36 cellular contexts compared by ENCODE assay signal in genomic region chr11:115075340-115075739, GRCh38.
"Had no signal": no experiment of that assay in that cellular context is flagged by ENCODE, and none has a peak within 500 bp of the region (broad histone marks: within the 10 kb centered on the region; RNA-seq: fewer than 3 reads in every experiment).

No MANE protein-coding gene starts in this region.

- H3K9me3 ChIP-seq: adrenal gland, body of pancreas, breast epithelium had no signal

- H3K9me3 Mint-ChIP-seq: activated B cell treated with CpG ODN at 0.5 μM for 24 hours; activated CD4-positive, alpha-beta memory T cell treated with anti-CD3 and anti-CD28 coated beads, Interleukin-2, amount 10 ng/mL, durations not matched to agents 7 days and 5 days; activated CD4-positive, alpha-beta T cell treated with anti-CD3 and anti-CD28 coated beads, Interleukin-2, amount 10 ng/mL, durations not matched to agents 24 days and 14 days; activated naive CD4-positive, alpha-beta T cell treated with anti-CD3 and anti-CD28 coated beads for 36 hours; activated naive CD8-positive, alpha-beta T cell treated with anti-CD3 and anti-CD28 coated beads for 36 hours; activated T-cell treated with anti-CD3 and anti-CD28 coated beads, Interleukin-2, amount 50 U/mL, for 4 hours; activated T-cell treated with anti-CD3 and anti-CD28 coated beads, Interleukin-2, amount 50 U/mL, for 72 hours; activated T-helper 1 cell treated with anti-CD3 and anti-CD28 coated beads, Interleukin-12 subunit alpha, Interleukin-12 subunit beta, Interleukin-2, Interleukin-4 antibody, amounts not matched to agents 30 ng/mL and 10 ng/mL and 1 ng/mL, durations not matched to agents 14 hours and 24 hours and 36 hours; activated T-helper 17 cell treated with anti-CD3 and anti-CD28 coated beads, Interleukin-2, amount 50 U/mL, for 72 hours; T-helper 1 cell treated with Interleukin-12 subunit alpha and Interleukin-12 subunit beta and Interleukin-4 antibody, amounts not matched to agents 30 μg/mL and 1 μg/mL, for 36 hours; T-helper 2 cell treated with Interferon-gamma antibody and Interleukin-4, amounts not matched to agents 5 μg/mL and 100 μg/mL, for 36 hours had no signal

- H3K27me3 ChIP-seq: adrenal gland, body of pancreas, brain microvascular endothelial cell had no signal

- ATAC-seq: activated CD8-positive, alpha-beta memory T cell treated with anti-CD3 and anti-CD28 coated beads, Interleukin-2, amount 10 ng/mL, durations not matched to agents 7 days and 5 days; activated CD8-positive, alpha-beta T cell treated with anti-CD3 and anti-CD28 coated beads, Interleukin-2, amount 10 ng/mL, durations not matched to agents 7 days and 5 days; activated naive CD4-positive, alpha-beta T cell treated with anti-CD3 and anti-CD28 coated beads, Interleukin-2, amount 50 U/mL, for 72 hours; activated T-cell treated with anti-CD3 and anti-CD28 coated beads, Interleukin-2, amount 50 U/mL, for 4 hours; activated T-cell treated with anti-CD3 and anti-CD28 coated beads, Interleukin-2, amount 50 U/mL, for 72 hours; activated T-helper 17 cell treated with anti-CD3 and anti-CD28 coated beads, Interleukin-2, amount 50 U/mL, for 72 hours; body of pancreas had no signal

- H3K4me3 ChIP-seq: adrenal gland, body of pancreas, breast epithelium had no signal

- H3K27me3 Mint-ChIP-seq: activated B cell treated with CpG ODN at 0.5 μM for 24 hours; activated CD4-positive, alpha-beta T cell treated with anti-CD3 and anti-CD28 coated beads, Interleukin-2, amount 10 ng/mL, durations not matched to agents 24 days and 14 days; activated CD8-positive, alpha-beta memory T cell treated with anti-CD3 and anti-CD28 coated beads, Interleukin-2, amount 10 ng/mL, durations not matched to agents 7 days and 5 days; activated naive CD8-positive, alpha-beta T cell treated with anti-CD3 and anti-CD28 coated beads for 36 hours had no signal

- H3K4me3 Mint-ChIP-seq: activated B cell treated with CpG ODN at 0.5 μM for 24 hours; activated CD4-positive, alpha-beta memory T cell treated with anti-CD3 and anti-CD28 coated beads, Interleukin-2, amount 10 ng/mL, durations not matched to agents 7 days and 5 days; activated CD4-positive, alpha-beta T cell treated with anti-CD3 and anti-CD28 coated beads, Interleukin-2, amount 10 ng/mL, durations not matched to agents 24 days and 14 days; activated CD8-positive, alpha-beta memory T cell treated with anti-CD3 and anti-CD28 coated beads, Interleukin-2, amount 10 ng/mL, durations not matched to agents 7 days and 5 days; activated CD8-positive, alpha-beta T cell treated with anti-CD3 and anti-CD28 coated beads, Interleukin-2, amount 10 ng/mL, durations not matched to agents 7 days and 5 days; activated naive CD4-positive, alpha-beta T cell treated with anti-CD3 and anti-CD28 coated beads for 36 hours; activated naive CD8-positive, alpha-beta T cell treated with anti-CD3 and anti-CD28 coated beads for 36 hours; activated T-cell treated with anti-CD3 and anti-CD28 coated beads, Interleukin-2, amount 50 U/mL, for 4 hours; activated T-cell treated with anti-CD3 and anti-CD28 coated beads, Interleukin-2, amount 50 U/mL, for 72 hours; activated T-helper 1 cell treated with anti-CD3 and anti-CD28 coated beads, Interleukin-12 subunit alpha, Interleukin-12 subunit beta, Interleukin-2, Interleukin-4 antibody, amounts not matched to agents 30 ng/mL and 10 ng/mL and 1 ng/mL, durations not matched to agents 14 hours and 24 hours and 36 hours; activated T-helper 17 cell treated with anti-CD3 and anti-CD28 coated beads, Interleukin-2, amount 50 U/mL, for 72 hours; T-helper 1 cell treated with Interleukin-12 subunit alpha and Interleukin-12 subunit beta and Interleukin-4 antibody, amounts not matched to agents 30 μg/mL and 1 μg/mL, for 36 hours; T-helper 2 cell treated with Interferon-gamma antibody and Interleukin-4, amounts not matched to agents 5 μg/mL and 100 μg/mL, for 36 hours had no signal

- H3K27ac ChIP-seq: adrenal gland, body of pancreas, brain microvascular endothelial cell, breast epithelium, VCaP had no signal

- H3K27ac Mint-ChIP-seq: activated B cell treated with CpG ODN at 0.5 μM for 24 hours; activated CD4-positive, alpha-beta memory T cell treated with anti-CD3 and anti-CD28 coated beads, Interleukin-2, amount 10 ng/mL, durations not matched to agents 7 days and 5 days; activated CD4-positive, alpha-beta T cell treated with anti-CD3 and anti-CD28 coated beads, Interleukin-2, amount 10 ng/mL, durations not matched to agents 24 days and 14 days; activated CD8-positive, alpha-beta memory T cell treated with anti-CD3 and anti-CD28 coated beads, Interleukin-2, amount 10 ng/mL, durations not matched to agents 7 days and 5 days; activated CD8-positive, alpha-beta T cell treated with anti-CD3 and anti-CD28 coated beads, Interleukin-2, amount 10 ng/mL, durations not matched to agents 7 days and 5 days; activated naive CD4-positive, alpha-beta T cell treated with anti-CD3 and anti-CD28 coated beads for 36 hours; activated naive CD4-positive, alpha-beta T cell treated with anti-CD3 and anti-CD28 coated beads, Interleukin-2, amount 50 U/mL, for 72 hours; activated naive CD8-positive, alpha-beta T cell treated with anti-CD3 and anti-CD28 coated beads for 36 hours; activated T-cell treated with anti-CD3 and anti-CD28 coated beads, Interleukin-2, amount 50 U/mL, for 72 hours; activated T-helper 1 cell treated with anti-CD3 and anti-CD28 coated beads, Interleukin-12 subunit alpha, Interleukin-12 subunit beta, Interleukin-2, Interleukin-4 antibody, amounts not matched to agents 30 ng/mL and 10 ng/mL and 1 ng/mL, durations not matched to agents 14 hours and 24 hours and 36 hours; activated T-helper 17 cell treated with anti-CD3 and anti-CD28 coated beads, Interleukin-2, amount 50 U/mL, for 72 hours; T-helper 1 cell treated with Interleukin-12 subunit alpha and Interleukin-12 subunit beta and Interleukin-4 antibody, amounts not matched to agents 30 μg/mL and 1 μg/mL, for 36 hours; T-helper 2 cell treated with Interferon-gamma antibody and Interleukin-4, amounts not matched to agents 5 μg/mL and 100 μg/mL, for 36 hours had no signal

- H3K4me1 ChIP-seq: adrenal gland, body of pancreas, breast epithelium had no signal

- DNase-seq: activated B cell treated with CpG ODN at 0.5 μM for 24 hours; activated CD4-positive, alpha-beta memory T cell treated with anti-CD3 and anti-CD28 coated beads, Interleukin-2, amount 10 ng/mL, durations not matched to agents 7 days and 5 days; activated CD4-positive, alpha-beta T cell treated with anti-CD3 and anti-CD28 coated beads for 4 hours; activated CD4-positive, alpha-beta T cell treated with anti-CD3 and anti-CD28 coated beads, Interleukin-2, amount 10 ng/mL, durations not matched to agents 24 days and 14 days; activated CD4-positive, alpha-beta T cell treated with anti-CD3 and anti-CD28 coated beads, Interleukin-2, amount 50 U/mL, for 48 hours; activated CD4-positive, CD25-positive, alpha-beta regulatory T cell treated with anti-CD3 and anti-CD28 coated beads, Interleukin-2, amount 50 U/mL, for 72 hours; activated CD8-positive, alpha-beta memory T cell treated with anti-CD3 and anti-CD28 coated beads for 24 hours; activated CD8-positive, alpha-beta memory T cell treated with anti-CD3 and anti-CD28 coated beads, Interleukin-2, amount 10 ng/mL, durations not matched to agents 7 days and 5 days; activated CD8-positive, alpha-beta T cell treated with anti-CD3 and anti-CD28 coated beads, Interleukin-2, amount 10 ng/mL, durations not matched to agents 7 days and 5 days; activated effector memory CD4-positive, alpha-beta T cell treated with anti-CD3 and anti-CD28 coated beads, Interleukin-2, amount 50 U/mL, for 16 hours; activated gamma-delta T cell treated with Interleukin-2 at 50 U/mL for 16 hours; activated naive CD4-positive, alpha-beta T cell; activated naive CD4-positive, alpha-beta T cell treated with anti-CD3 and anti-CD28 coated beads for 36 hours; activated naive CD4-positive, alpha-beta T cell treated with anti-CD3 and anti-CD28 coated beads, Interleukin-2, amount 50 U/mL, for 16 hours; activated naive CD8-positive, alpha-beta T cell treated with anti-CD3 and anti-CD28 coated beads for 36 hours; activated T-cell treated with anti-CD3 and anti-CD28 coated beads for 4 hours; activated T-cell treated with anti-CD3 and anti-CD28 coated beads, Interleukin-2, amount 50 U/mL, for 1 hour; activated T-cell treated with anti-CD3 and anti-CD28 coated beads, Interleukin-2, amount 50 U/mL, for 4 hours; activated T-cell treated with anti-CD3 and anti-CD28 coated beads, Interleukin-2, amount 50 U/mL, for 72 hours; adrenal gland; amniotic stem cell; aorta; body of pancreas; brain microvascular endothelial cell; central memory CD4-positive, alpha-beta T cell; SW 1271; T-helper 1 cell; T-helper 2 cell; T-helper 9 cell had no signal

- H3K4me1 Mint-ChIP-seq: activated B cell treated with CpG ODN at 0.5 μM for 24 hours; activated CD4-positive, alpha-beta memory T cell treated with anti-CD3 and anti-CD28 coated beads, Interleukin-2, amount 10 ng/mL, durations not matched to agents 7 days and 5 days; activated CD4-positive, alpha-beta T cell treated with anti-CD3 and anti-CD28 coated beads, Interleukin-2, amount 10 ng/mL, durations not matched to agents 24 days and 14 days; activated CD8-positive, alpha-beta memory T cell treated with anti-CD3 and anti-CD28 coated beads, Interleukin-2, amount 10 ng/mL, durations not matched to agents 7 days and 5 days; activated naive CD8-positive, alpha-beta T cell treated with anti-CD3 and anti-CD28 coated beads for 36 hours; activated T-helper 17 cell treated with anti-CD3 and anti-CD28 coated beads, Interleukin-2, amount 50 U/mL, for 72 hours had no signal

- H3K36me3 ChIP-seq: adrenal gland, brain microvascular endothelial cell, breast epithelium had no signal

- H3K36me3 Mint-ChIP-seq: activated CD8-positive, alpha-beta memory T cell treated with anti-CD3 and anti-CD28 coated beads, Interleukin-2, amount 10 ng/mL, durations not matched to agents 7 days and 5 days; activated naive CD4-positive, alpha-beta T cell treated with anti-CD3 and anti-CD28 coated beads, Interleukin-2, amount 50 U/mL, for 72 hours; activated naive CD8-positive, alpha-beta T cell treated with anti-CD3 and anti-CD28 coated beads for 36 hours had no signal
